In the genomic region with DNA sequence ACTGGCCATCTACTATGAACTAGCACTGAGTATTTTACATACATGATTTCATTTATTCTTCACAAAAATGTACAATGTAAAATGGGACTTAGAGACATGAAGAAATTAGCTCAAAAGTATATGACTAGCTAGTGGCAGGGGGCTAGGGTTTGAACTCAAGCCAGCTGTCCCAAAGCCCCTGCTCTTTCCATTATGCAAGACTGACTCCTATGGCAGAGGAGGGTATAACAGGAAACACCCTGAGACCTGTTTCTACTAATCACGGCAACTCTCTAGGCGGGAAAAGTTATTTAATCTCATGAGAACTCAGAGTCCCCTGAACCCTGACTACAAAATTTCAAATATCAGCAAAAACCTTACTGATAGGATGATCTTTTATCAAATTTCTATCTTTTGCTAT, we compare ENCODE assay signal across 2 cellular contexts.
TF ChIP-seq lines count a peak whose summit lies in the region.

No MANE protein-coding gene starts in this region.

TF ChIP-seq in SK-N-SH, 30 proteins besides CTCF, POLR2A, EP300 and RAD21:
- no peak for TF ChIP-seq SIN3A (IDR thresholded peaks at IDR 0.05; ENCODE audit: borderline replicate concordance, low read depth, low read length)
- TF ChIP-seq RFX5 (IDR thresholded peaks at IDR 0.05; ENCODE audit: low read length) = no peak
- no peak for TF ChIP-seq YY1 (IDR thresholded peaks at IDR 0.05; ENCODE audit: low read depth)
- no peak for TF ChIP-seq POLR2AphosphoS5 (IDR thresholded peaks at IDR 0.05; ENCODE audit: low read depth, low read length)
- no peak for TF ChIP-seq RXRA (IDR thresholded peaks at IDR 0.05; ENCODE audit: borderline replicate concordance, low read depth)
- no peak for TF ChIP-seq FOXM1 (IDR thresholded peaks at IDR 0.05; ENCODE audit: low read depth)
- TF ChIP-seq, protein P1, sequence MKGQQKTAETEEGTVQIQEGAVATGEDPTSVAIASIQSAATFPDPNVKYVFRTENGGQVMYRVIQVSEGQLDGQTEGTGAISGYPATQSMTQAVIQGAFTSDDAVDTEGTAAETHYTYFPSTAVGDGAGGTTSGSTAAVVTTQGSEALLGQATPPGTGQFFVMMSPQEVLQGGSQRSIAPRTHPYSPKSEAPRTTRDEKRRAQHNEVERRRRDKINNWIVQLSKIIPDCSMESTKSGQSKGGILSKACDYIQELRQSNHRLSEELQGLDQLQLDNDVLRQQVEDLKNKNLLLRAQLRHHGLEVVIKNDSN (IDR thresholded peaks at IDR 0.05; ENCODE audit: borderline replicate concordance, low read depth) = no peak
- TF ChIP-seq, protein P2, sequence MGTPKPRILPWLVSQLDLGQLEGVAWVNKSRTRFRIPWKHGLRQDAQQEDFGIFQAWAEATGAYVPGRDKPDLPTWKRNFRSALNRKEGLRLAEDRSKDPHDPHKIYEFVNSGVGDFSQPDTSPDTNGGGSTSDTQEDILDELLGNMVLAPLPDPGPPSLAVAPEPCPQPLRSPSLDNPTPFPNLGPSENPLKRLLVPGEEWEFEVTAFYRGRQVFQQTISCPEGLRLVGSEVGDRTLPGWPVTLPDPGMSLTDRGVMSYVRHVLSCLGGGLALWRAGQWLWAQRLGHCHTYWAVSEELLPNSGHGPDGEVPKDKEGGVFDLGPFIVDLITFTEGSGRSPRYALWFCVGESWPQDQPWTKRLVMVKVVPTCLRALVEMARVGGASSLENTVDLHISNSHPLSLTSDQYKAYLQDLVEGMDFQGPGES (IDR thresholded peaks at IDR 0.05; ENCODE audit: low read depth, low read length) = no peak
- TF ChIP-seq, protein P3, sequence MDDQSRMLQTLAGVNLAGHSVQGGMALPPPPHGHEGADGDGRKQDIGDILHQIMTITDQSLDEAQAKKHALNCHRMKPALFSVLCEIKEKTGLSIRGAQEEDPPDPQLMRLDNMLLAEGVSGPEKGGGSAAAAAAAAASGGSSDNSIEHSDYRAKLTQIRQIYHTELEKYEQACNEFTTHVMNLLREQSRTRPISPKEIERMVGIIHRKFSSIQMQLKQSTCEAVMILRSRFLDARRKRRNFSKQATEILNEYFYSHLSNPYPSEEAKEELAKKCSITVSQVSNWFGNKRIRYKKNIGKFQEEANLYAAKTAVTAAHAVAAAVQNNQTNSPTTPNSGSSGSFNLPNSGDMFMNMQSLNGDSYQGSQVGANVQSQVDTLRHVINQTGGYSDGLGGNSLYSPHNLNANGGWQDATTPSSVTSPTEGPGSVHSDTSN (IDR thresholded peaks at IDR 0.05) = no peak
- no peak for TF ChIP-seq FOSL2 (IDR thresholded peaks at IDR 0.05; ENCODE audit: borderline replicate concordance, low read depth)
- no peak for TF ChIP-seq CHD2 (IDR thresholded peaks at IDR 0.05; ENCODE audit: low read length, partially characterized antibody)
- TF ChIP-seq GABPA (IDR thresholded peaks at IDR 0.05; ENCODE audit: low read depth) = no peak
- no peak for TF ChIP-seq EZH2phosphoT487 (IDR thresholded peaks at IDR 0.05; ENCODE audit: borderline replicate concordance, low read depth)
- no peak for TF ChIP-seq NRF1 (IDR thresholded peaks at IDR 0.05; ENCODE audit: low read depth, low read length)
- no peak for TF ChIP-seq RCOR1 (IDR thresholded peaks at IDR 0.05; ENCODE audit: low read length)
- TF ChIP-seq, protein P4, sequence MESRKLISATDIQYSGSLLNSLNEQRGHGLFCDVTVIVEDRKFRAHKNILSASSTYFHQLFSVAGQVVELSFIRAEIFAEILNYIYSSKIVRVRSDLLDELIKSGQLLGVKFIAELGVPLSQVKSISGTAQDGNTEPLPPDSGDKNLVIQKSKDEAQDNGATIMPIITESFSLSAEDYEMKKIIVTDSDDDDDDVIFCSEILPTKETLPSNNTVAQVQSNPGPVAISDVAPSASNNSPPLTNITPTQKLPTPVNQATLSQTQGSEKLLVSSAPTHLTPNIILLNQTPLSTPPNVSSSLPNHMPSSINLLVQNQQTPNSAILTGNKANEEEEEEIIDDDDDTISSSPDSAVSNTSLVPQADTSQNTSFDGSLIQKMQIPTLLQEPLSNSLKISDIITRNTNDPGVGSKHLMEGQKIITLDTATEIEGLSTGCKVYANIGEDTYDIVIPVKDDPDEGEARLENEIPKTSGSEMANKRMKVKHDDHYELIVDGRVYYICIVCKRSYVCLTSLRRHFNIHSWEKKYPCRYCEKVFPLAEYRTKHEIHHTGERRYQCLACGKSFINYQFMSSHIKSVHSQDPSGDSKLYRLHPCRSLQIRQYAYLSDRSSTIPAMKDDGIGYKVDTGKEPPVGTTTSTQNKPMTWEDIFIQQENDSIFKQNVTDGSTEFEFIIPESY (IDR thresholded peaks at IDR 0.05; ENCODE audit: borderline replicate concordance, low read depth) = no peak
- TF ChIP-seq MXI1 (IDR thresholded peaks at IDR 0.05; ENCODE audit: low read depth, low read length) = no peak
- TF ChIP-seq JUND (IDR thresholded peaks at IDR 0.05) = no peak
- TF ChIP-seq NFIC (IDR thresholded peaks at IDR 0.05; ENCODE audit: borderline replicate concordance) = no peak
- no peak for TF ChIP-seq FOXJ3 (CRISPR knock-in tag; IDR thresholded peaks at IDR 0.05)

TF ChIP-seq in SK-N-SH treated with all-trans-retinoic acid at 6 μM for 48 hours, 23 proteins besides CTCF, POLR2A, EP300 and RAD21:
- no peak for TF ChIP-seq ZNF8 (CRISPR knock-in tag; IDR thresholded peaks at IDR 0.05)
- TF ChIP-seq RARB (CRISPR knock-in tag; IDR thresholded peaks at IDR 0.05) = no peak
